ENCODE assay signal across 9 cellular contexts in genomic region chr18:4454548-4455112, GRCh38. TPM values are rescaled to one million over a fixed set of nuclear protein-coding genes. Genes with fewer than 3 reads are reported as not detected.
DNase-seq lines count a peak whose midpoint lies in the region; ATAC-seq, FAIRE-seq and TF ChIP-seq lines count a peak whose summit lies in the region.
"Had no signal": no experiment of that assay in that cellular context is flagged by ENCODE, and none has a peak within 500 bp of the region (broad histone marks: within the 10 kb centered on the region; RNA-seq: fewer than 3 reads in every experiment).

No MANE protein-coding gene starts in this region.

- no peaks in the 10 kb centered on the region for H4K20me1 ChIP-seq in endothelial cell of umbilical vein (replicated peaks; ENCODE audit: control insufficient read depth, extremely low read depth, insufficient read depth, low read length)

- dilution Hi-C loops in endothelial cell of umbilical vein (cut with MboI; ENCODE audit: extremely low pct_ligation_motif_present, low sequenced_read_pairs): no loop called here

- peak; percentile 16 for ATAC-seq in HG02981 (IDR thresholded peaks at IDR 0.05; ENCODE audit: unreplicated experiment)
- ATAC-seq in HG02884 (IDR thresholded peaks at IDR 0.05; ENCODE audit: unreplicated experiment): no peak

- peak; percentile 19 for DNase-seq in GM13976 (ENCODE audit: low spot score)
- no peak for DNase-seq in endothelial cell of umbilical vein (ENCODE audit: low read depth, low spot score)
- DNase-seq in NCI-H1436 treated with DMSO at 0.1 percent for 48 hours (lab: John Stamatoyannopoulos, UW): no peak
- DNase-seq in NCI-H1694 (lab: John Stamatoyannopoulos, UW): no peak
- no peak for DNase-seq in stimulated activated CD4-positive, alpha-beta T cell treated with anti-CD3 and anti-CD28 coated beads, Interleukin-2, amount 100 ng/mL, for 48 hours
- DNase-seq: DND-41 had no signal

- POLR2A ChIA-PET in endothelial cell of umbilical vein (lab: Charles Lee): no interaction called here

- H2AFZ ChIP-seq in endothelial cell of umbilical vein (ENCODE audit: low read depth, low read length) (no peak overlapping the region), neuron (ENCODE audit: low read depth, low read length) (peak overlapping the region; percentile 95)

- BruUV-seq in endothelial cell of umbilical vein (replicated peaks; lab: Mats Ljungman, UMichigan): no TSS peak

- no peak overlapping the region for H3K4me3 ChIP-seq in endothelial cell of umbilical vein (replicated peaks in 1 of 3; ENCODE audit: insufficient read depth in 1 of 3, low read depth in 1 of 3, low read length in 3 of 3)
- H3K4me3 ChIP-seq in neuron (ENCODE audit: low read length): peak overlapping the region; percentile 69

- H3K27me3 ChIP-seq in endothelial cell of umbilical vein (ENCODE audit: control insufficient read depth in 2 of 2, insufficient read depth in 2 of 2, low read length in 2 of 2) (peaks cover 12 to 28% of the 10 kb centered on the region in 2 experiments), neuron (ENCODE audit: insufficient read depth, low read length) (peaks cover 20% of the 10 kb centered on the region)

- H3K4me2 ChIP-seq in endothelial cell of umbilical vein (ENCODE audit: insufficient read depth, low read length): no peak overlapping the region

- no peaks in the 10 kb centered on the region for H3K9me1 ChIP-seq in endothelial cell of umbilical vein (replicated peaks; ENCODE audit: control insufficient read depth, extremely low read depth, insufficient read depth, low read length)

- intact Hi-C loops in endothelial cell of umbilical vein (cut with micrococcal nuclease): no loop called here

- H3K9ac ChIP-seq in endothelial cell of umbilical vein (replicated peaks; ENCODE audit: extremely low read depth, insufficient read depth, low read length): no peak overlapping the region

- no peaks in the 10 kb centered on the region for H3K79me2 ChIP-seq in endothelial cell of umbilical vein (ENCODE audit: control insufficient read depth, insufficient read depth, low read length)

- no peaks in the 10 kb centered on the region for H3K9me3 ChIP-seq in endothelial cell of umbilical vein (replicated peaks; ENCODE audit: control insufficient read depth, insufficient read depth, low read length)
- H3K9me3 ChIP-seq in neuron (ENCODE audit: low read length): no peaks in the 10 kb centered on the region

- FAIRE-seq in endothelial cell of umbilical vein (lab: Jason Lieb, UNC): no peak

- CTCF ChIA-PET in endothelial cell of umbilical vein (lab: Charles Lee): no interaction called here

- H3K27ac ChIP-seq in endothelial cell of umbilical vein (ENCODE audit: insufficient read depth, low read depth, low read length): no peak overlapping the region

- in situ Hi-C loops in GM13976 (cut with MboI; ENCODE audit: low sequenced_read_pairs, unreplicated experiment): no loop called here

- H3K4me1 ChIP-seq in endothelial cell of umbilical vein (ENCODE audit: control insufficient read depth, extremely low read depth, insufficient read depth, low read length) (no peaks in the 10 kb centered on the region), neuron (ENCODE audit: insufficient read depth, low read length) (peaks cover 18% of the 10 kb centered on the region)

- TF ChIP-seq POLR2A in endothelial cell of umbilical vein (IDR thresholded peaks at IDR 0.05; ENCODE audit: low read depth, low read length): no peak

- TF ChIP-seq CTCF in GM13976 (IDR thresholded peaks at IDR 0.05; ENCODE audit: borderline replicate concordance, control extremely low read depth, extremely low read depth, insufficient read depth, missing control alignments) (no peak), endothelial cell of umbilical vein (IDR thresholded peaks at IDR 0.05; ENCODE audit: extremely low read depth in 1 of 2, insufficient read depth in 1 of 2, low read depth in 1 of 2, low read length in 2 of 2) (no peak)

- H3K36me3 ChIP-seq in endothelial cell of umbilical vein (ENCODE audit: control insufficient read depth in 2 of 2, extremely low read depth in 1 of 2, insufficient read depth in 2 of 2, low read length in 2 of 2) (no peaks in the 10 kb centered on the region), neuron (ENCODE audit: insufficient read depth, low read length) (no peaks in the 10 kb centered on the region)

TF ChIP-seq in endothelial cell of umbilical vein, 7 proteins besides CTCF, POLR2A, EP300 and RAD21:
- TF ChIP-seq EZH2 (IDR thresholded peaks at IDR 0.05; ENCODE audit: borderline replicate concordance, low read depth, low read length, severe bottlenecking): peak; percentile 41
- no peak for TF ChIP-seq GATA2 (IDR thresholded peaks at IDR 0.05; ENCODE audit: insufficient read depth, insufficient read length, low read depth, low read length)
- no peak for TF ChIP-seq POLR2AphosphoS5 (IDR thresholded peaks at IDR 0.05; ENCODE audit: insufficient read depth, low read depth, low read length)
- TF ChIP-seq JUN (IDR thresholded peaks at IDR 0.05; ENCODE audit: borderline replicate concordance, insufficient read depth, insufficient read length, low read depth): no peak
TF ChIP-seq in endothelial cell of umbilical vein: peak in this region for 1.

RNA-seq across cellular contexts. Expression of gene DLGAP1, which starts 0.5 kb away (rescaled TPM):
- total RNA-seq in endothelial cell of umbilical vein: 0.81 TPM in 1 of 2 replicates, not detected in the other
- polyA plus RNA-seq in endothelial cell of umbilical vein: 0.04 TPM in 1 of 2 replicates, not detected in the other
- 0.07 TPM in 1 of 2 replicates, not detected in the other for polyA plus RNA-seq in endothelial cell of umbilical vein (2011; cell fraction: cytosol; rRNA removed)
- polyA plus RNA-seq in endothelial cell of umbilical vein (2011; cell fraction: nucleus; rRNA removed): 0.47 TPM in 1 of 2 replicates, not detected in the other
- 0.48 TPM in 1 of 2 replicates, not detected in the other for polyA plus RNA-seq in endothelial cell of umbilical vein (2012)
- not detected in 2 replicates for polyA minus RNA-seq in endothelial cell of umbilical vein
- not detected for polyA minus RNA-seq in endothelial cell of umbilical vein (2011; cell fraction: cytosol; rRNA and poly(A)+ RNA removed)
- 0.53 TPM in 1 of 2 replicates, not detected in the other for polyA minus RNA-seq in endothelial cell of umbilical vein (2011; cell fraction: nucleus; rRNA and poly(A)+ RNA removed)
